Comparison of ENCODE assay signal across 1 cellular context in genomic region chr7:150801242-150801945, GRCh38.
TF ChIP-seq lines count a peak whose summit lies in the region.

No MANE protein-coding gene starts in this region.

TF ChIP-seq in SK-N-SH, 30 proteins besides CTCF, POLR2A, EP300 and RAD21 (continued from another document):
- TF ChIP-seq REST (IDR thresholded peaks at IDR 0.05; ENCODE audit: low read depth, low read length): no peak
- TF ChIP-seq ELF1 (IDR thresholded peaks at IDR 0.05): no peak
- TF ChIP-seq PBX3 (IDR thresholded peaks at IDR 0.05): no peak
- no peak for TF ChIP-seq RFX5 (IDR thresholded peaks at IDR 0.05; ENCODE audit: low read length)
- no peak for TF ChIP-seq POLR2AphosphoS5 (IDR thresholded peaks at IDR 0.05; ENCODE audit: low read depth, low read length)
- TF ChIP-seq YY1 (IDR thresholded peaks at IDR 0.05; ENCODE audit: low read depth): no peak
- no peak for TF ChIP-seq MXI1 (IDR thresholded peaks at IDR 0.05; ENCODE audit: low read depth, low read length)
- TF ChIP-seq TCF12 (IDR thresholded peaks at IDR 0.05): no peak
- no peak for TF ChIP-seq RCOR1 (IDR thresholded peaks at IDR 0.05; ENCODE audit: low read length)
- TF ChIP-seq FOXM1 (IDR thresholded peaks at IDR 0.05; ENCODE audit: low read depth): no peak
- no peak for TF ChIP-seq JUND (IDR thresholded peaks at IDR 0.05)
- TF ChIP-seq GABPA (IDR thresholded peaks at IDR 0.05; ENCODE audit: low read depth): no peak
- TF ChIP-seq CHD2 (IDR thresholded peaks at IDR 0.05; ENCODE audit: low read length, partially characterized antibody): no peak
- TF ChIP-seq NFIC (IDR thresholded peaks at IDR 0.05; ENCODE audit: borderline replicate concordance): no peak
- TF ChIP-seq NRF1 (IDR thresholded peaks at IDR 0.05; ENCODE audit: low read depth, low read length): no peak
- no peak for TF ChIP-seq RXRA (IDR thresholded peaks at IDR 0.05; ENCODE audit: borderline replicate concordance, low read depth)
- no peak for TF ChIP-seq FOSL2 (IDR thresholded peaks at IDR 0.05; ENCODE audit: borderline replicate concordance, low read depth)
- TF ChIP-seq MEF2A (IDR thresholded peaks at IDR 0.05; ENCODE audit: borderline replicate concordance, low read depth): no peak
